15 cellular contexts compared by ENCODE assay signal in genomic region chr15:90619939-90620338, GRCh38.
DNase-seq lines count a peak whose midpoint lies in the region; ATAC-seq and TF ChIP-seq lines count a peak whose summit lies in the region.
"Had no signal": no experiment of that assay in that cellular context is flagged by ENCODE, and none has a peak within 500 bp of the region (broad histone marks: within the 10 kb centered on the region; RNA-seq: fewer than 3 reads in every experiment).

No MANE protein-coding gene starts in this region.

- TF ChIP-seq CTCF in right lobe of liver (IDR thresholded peaks at IDR 0.05), result no peak
- TF ChIP-seq CTCF in tibial artery (IDR thresholded peaks at IDR 0.05), result no peak

- no peaks in the 10 kb centered on the region for H3K27me3 Mint-ChIP-seq in activated naive CD4-positive, alpha-beta T cell treated with anti-CD3 and anti-CD28 coated beads, Interleukin-2, amount 10 ng/mL, durations not matched to agents 7 days and 5 days
- H3K27me3 Mint-ChIP-seq in stimulated activated naive CD8-positive, alpha-beta T cell treated with anti-CD3 and anti-CD28 coated beads, Interleukin-15, amount 100 ng/mL, for 72 hours, result no peaks in the 10 kb centered on the region

- H3K27ac Mint-ChIP-seq in activated naive CD4-positive, alpha-beta T cell treated with anti-CD3 and anti-CD28 coated beads, Interleukin-2, amount 10 ng/mL, durations not matched to agents 7 days and 5 days, result peak overlapping the region; percentile 84
- H3K27ac Mint-ChIP-seq in activated naive CD4-positive, alpha-beta T cell treated with anti-CD3 and anti-CD28 coated beads, Interleukin-2, amount 50 U/mL, for 72 hours, result peak overlapping the region; percentile 51 to 88
- H3K27ac Mint-ChIP-seq in stimulated activated naive CD8-positive, alpha-beta T cell treated with anti-CD3 and anti-CD28 coated beads, Interleukin-15, amount 100 ng/mL, for 72 hours, result peak overlapping the region; percentile 55 to 70

- CTCF ChIA-PET in activated naive CD4-positive, alpha-beta T cell treated with anti-CD3 and anti-CD28 coated beads, Interleukin-2, amount 10 ng/mL, durations not matched to agents 7 days and 5 days (lab: Charles Lee), result interaction anchor here (1.2 to 3.3 kb wide), 5 partner anchors 11 to 326 kb away, joined by 3 to 12 read pairs (median 4); no protein-coding TSS in a partner anchor

- H3K4me3 ChIP-seq in right lobe of liver, result no peak overlapping the region
- no peak overlapping the region for H3K4me3 ChIP-seq in tibial artery
- H3K4me3 ChIP-seq: adrenal gland had no signal

- no peaks in the 10 kb centered on the region for H3K9me3 ChIP-seq in KOPT-K1 (ENCODE audit: insufficient read depth, low read length, poor library complexity, severe bottlenecking)
- no peaks in the 10 kb centered on the region for H3K9me3 ChIP-seq in right lobe of liver
- no peaks in the 10 kb centered on the region for H3K9me3 ChIP-seq in tibial artery
- H3K9me3 ChIP-seq: adrenal gland had no signal

- ATAC-seq in activated naive CD4-positive, alpha-beta T cell treated with anti-CD3 and anti-CD28 coated beads, Interleukin-2, amount 50 U/mL, for 72 hours, result peak in 1 of 2 donors; percentile 25
- no peak for ATAC-seq in stimulated activated naive CD8-positive, alpha-beta T cell treated with anti-CD3 and anti-CD28 coated beads, Interleukin-15, amount 100 ng/mL, for 72 hours
- ATAC-seq in right lobe of liver, result no peak

- peaks cover 37% of the 10 kb centered on the region for H3K4me1 Mint-ChIP-seq in activated naive CD4-positive, alpha-beta T cell treated with anti-CD3 and anti-CD28 coated beads, Interleukin-2, amount 10 ng/mL, durations not matched to agents 7 days and 5 days
- H3K4me1 Mint-ChIP-seq in stimulated activated naive CD8-positive, alpha-beta T cell treated with anti-CD3 and anti-CD28 coated beads, Interleukin-15, amount 100 ng/mL, for 72 hours, result peaks cover 22% of the 10 kb centered on the region

- no peaks in the 10 kb centered on the region for H3K27me3 ChIP-seq in right lobe of liver
- no peaks in the 10 kb centered on the region for H3K27me3 ChIP-seq in tibial artery
- H3K27me3 ChIP-seq: adrenal gland had no signal

- DNase-seq in activated naive CD4-positive, alpha-beta T cell treated with anti-CD3 and anti-CD28 coated beads, Interleukin-2, amount 10 ng/mL, durations not matched to agents 7 days and 5 days, result peak; percentile 36
- no peak for DNase-seq in activated naive CD4-positive, alpha-beta T cell treated with anti-CD3 and anti-CD28 coated beads, Interleukin-2, amount 50 U/mL, for 16 hours
- DNase-seq in activated naive CD4-positive, alpha-beta T cell treated with anti-CD3 and anti-CD28 coated beads, Interleukin-2, amount 50 U/mL, for 72 hours (ENCODE audit: low spot score in 2 of 2), result no peak
- DNase-seq in stimulated activated naive CD8-positive, alpha-beta T cell treated with anti-CD3 and anti-CD28 coated beads, Interleukin-15, amount 100 ng/mL, for 72 hours, result no peak
- DNase-seq in right lobe of liver, result no peak
- no peak for DNase-seq in HUDEP-2 (lab: John Stamatoyannopoulos, UW; ENCODE audit: unreplicated experiment in 76 of 76)
- no peak for DNase-seq in tibial artery
- DNase-seq: hippocampal formation, kidney glomerular epithelial cell, midbrain, NCI-H1436 treated with DMSO at 0.1 percent for 48 hours, NCI-H345 had no signal

- peaks cover 46% of the 10 kb centered on the region for H3K36me3 Mint-ChIP-seq in activated naive CD4-positive, alpha-beta T cell treated with anti-CD3 and anti-CD28 coated beads, Interleukin-2, amount 10 ng/mL, durations not matched to agents 7 days and 5 days
- H3K36me3 Mint-ChIP-seq in activated naive CD4-positive, alpha-beta T cell treated with anti-CD3 and anti-CD28 coated beads, Interleukin-2, amount 50 U/mL, for 72 hours, result peaks cover 15 to 38% of the 10 kb centered on the region in 2 donors

- no peak for TF ChIP-seq POLR2A in right lobe of liver (IDR thresholded peaks at IDR 0.05)

- WGBS in right lobe of liver (ENCODE audit: insufficient coverage, low coverage, low lambda C conversion rate, missing lambda C conversion rate), result 49% methylated on average over 5 of the region's 5 CpGs

- peak overlapping the region; percentile 52 for H3K4me3 Mint-ChIP-seq in activated naive CD4-positive, alpha-beta T cell treated with anti-CD3 and anti-CD28 coated beads, Interleukin-2, amount 10 ng/mL, durations not matched to agents 7 days and 5 days
- peak overlapping the region; percentile 44 to 49 for H3K4me3 Mint-ChIP-seq in stimulated activated naive CD8-positive, alpha-beta T cell treated with anti-CD3 and anti-CD28 coated beads, Interleukin-15, amount 100 ng/mL, for 72 hours

- peaks cover 46% of the 10 kb centered on the region; the same call in 1 of the 2 replicates for H3K36me3 ChIP-seq in KOPT-K1 (ENCODE audit: insufficient read depth, low read length)
- H3K36me3 ChIP-seq in right lobe of liver, result peaks cover 0 to 27% (median 6%) of the 10 kb centered on the region in 4 donors
- H3K36me3 ChIP-seq in tibial artery, result peaks cover 46 to 91% (median 68%) of the 10 kb centered on the region in 3 donors

- no peaks in the 10 kb centered on the region for H3K9me3 Mint-ChIP-seq in activated naive CD4-positive, alpha-beta T cell treated with anti-CD3 and anti-CD28 coated beads, Interleukin-2, amount 10 ng/mL, durations not matched to agents 7 days and 5 days
- H3K9me3 Mint-ChIP-seq in activated naive CD4-positive, alpha-beta T cell treated with anti-CD3 and anti-CD28 coated beads, Interleukin-2, amount 50 U/mL, for 72 hours, result peaks cover 0 to 5% of the 10 kb centered on the region in 2 donors
- H3K9me3 Mint-ChIP-seq in stimulated activated naive CD8-positive, alpha-beta T cell treated with anti-CD3 and anti-CD28 coated beads, Interleukin-15, amount 100 ng/mL, for 72 hours, result no peaks in the 10 kb centered on the region

- intact Hi-C loops in right lobe of liver (cut with DNase I), result no loop called here
- intact Hi-C loops in tibial artery (cut with DNase I; ENCODE audit: low total_unique reads), result no loop called here

- H3K4me1 ChIP-seq in right lobe of liver (peaks cover 0 to 9% (median 0%) of the 10 kb centered on the region in 4 donors), tibial artery (peaks cover 0 to 35% (median 14%) of the 10 kb centered on the region in 4 donors)

- H3K27ac ChIP-seq in KOPT-K1 (ENCODE audit: low read depth, low read length, poor library complexity, severe bottlenecking) (peak overlapping the region; percentile 83), right lobe of liver (no peak overlapping the region), tibial artery (no peak overlapping the region)
- H3K27ac ChIP-seq: adrenal gland, KMS-11 had no signal
